In the genomic region with DNA sequence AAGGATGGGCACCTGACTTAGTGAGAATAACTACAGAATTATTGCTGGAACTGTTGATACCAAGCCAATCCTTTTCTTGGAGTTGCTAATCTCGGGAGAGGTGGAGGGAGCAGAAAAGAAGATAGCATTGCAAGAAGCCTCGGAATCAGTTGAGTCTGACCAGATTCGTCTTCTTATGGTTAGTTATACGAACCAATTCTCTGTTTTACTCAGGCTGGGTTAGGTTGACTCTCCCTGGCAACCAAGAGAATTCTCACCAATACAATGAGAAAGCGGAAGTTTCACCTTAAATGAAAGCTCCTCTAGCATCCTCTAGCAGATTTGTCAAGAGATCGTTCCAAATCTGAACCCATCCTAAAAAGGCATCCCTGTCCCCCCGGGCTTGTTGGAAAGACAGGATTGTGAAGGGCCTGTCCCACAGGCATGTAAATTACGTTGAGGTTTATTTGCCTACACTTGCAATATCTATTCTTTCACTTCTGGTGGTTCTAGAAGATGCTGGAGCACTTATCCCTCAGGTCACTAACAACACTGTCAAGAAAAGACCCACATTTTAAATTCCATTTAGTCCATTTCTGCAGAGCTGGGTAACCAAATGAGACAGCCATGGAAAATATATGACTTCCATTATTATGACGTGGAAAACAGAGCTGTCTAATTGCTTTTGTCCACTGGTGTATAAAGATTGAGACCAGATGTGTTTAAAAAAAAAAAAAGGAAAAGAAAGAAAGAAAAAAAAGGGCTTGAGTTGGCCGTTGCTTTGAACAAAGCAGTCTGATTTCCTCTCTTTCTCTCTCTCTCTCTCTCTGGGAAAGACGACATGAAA, we compare ENCODE assay signal across 8 cellular contexts. TPM values are rescaled to one million over a fixed set of nuclear protein-coding genes. Genes with fewer than 3 reads are reported as not detected.
DNase-seq lines count a peak whose midpoint lies in the region; ATAC-seq and TF ChIP-seq lines count a peak whose summit lies in the region.

No MANE protein-coding gene starts in this region.

- no peaks in the 10 kb centered on the region for H3K9me3 ChIP-seq in CD4-positive, alpha-beta memory T cell (ENCODE audit: control insufficient read depth in 1 of 2, low read length in 2 of 2)

- no peak for TF ChIP-seq CTCF in foreskin fibroblast (IDR thresholded peaks at IDR 0.05; ENCODE audit: low read depth, low read length)

- H3K4me1 ChIP-seq in CD4-positive, alpha-beta memory T cell (ENCODE audit: insufficient read depth, low read length) = peaks cover 18% of the 10 kb centered on the region

- H3K4me3 ChIP-seq in CD4-positive, alpha-beta memory T cell (ENCODE audit: low read length in 2 of 2) = no peak overlapping the region
- H3K4me3 ChIP-seq in foreskin fibroblast (ENCODE audit: low read depth in 1 of 2, low read length in 2 of 2) = peak overlapping the region; percentile 37 to 54

- H3K36me3 Mint-ChIP-seq in CD4-positive, alpha-beta memory T cell = no peaks in the 10 kb centered on the region

- H3K27ac Mint-ChIP-seq in CD4-positive, alpha-beta memory T cell = peak overlapping the region in 4 of 7 donors; percentile 8 to 52 (median 36)

- no peaks in the 10 kb centered on the region for H3K27me3 ChIP-seq in CD4-positive, alpha-beta memory T cell (ENCODE audit: insufficient read depth, low read length)

- DNase-seq in CD4-positive, alpha-beta memory T cell = no peak
- DNase-seq in foreskin fibroblast (peak; percentile 21 to 59), putamen (ENCODE audit: low spot score) (no peak), DMS53 (lab: John Stamatoyannopoulos, UW) (no peak), substantia nigra (lab: John Stamatoyannopoulos, UW) (no peak), HT-29 (ENCODE audit: low spot score) (no peak)

- POLR2A ChIA-PET in CD4-positive, alpha-beta memory T cell (lab: Charles Lee; ENCODE audit: partially characterized antibody) = no interaction called here

- peak overlapping the region in 7 of 8 donors; percentile 59 to 81 (median 77) for H3K4me3 Mint-ChIP-seq in CD4-positive, alpha-beta memory T cell

- intact Hi-C loops in CD4-positive, alpha-beta memory T cell (cut with micrococcal nuclease) = no loop called here

- no peaks in the 10 kb centered on the region for H3K36me3 ChIP-seq in CD4-positive, alpha-beta memory T cell (ENCODE audit: insufficient read depth, low read length)

- no peak overlapping the region for H3K27ac ChIP-seq in CD4-positive, alpha-beta memory T cell (ENCODE audit: low read depth, low read length)
- H3K27ac ChIP-seq in substantia nigra (ENCODE audit: low read depth, low read length, poor library complexity, severe bottlenecking) = no peak overlapping the region

- peaks cover 0 to 2% of the 10 kb centered on the region in 2 donors for H3K27me3 Mint-ChIP-seq in CD4-positive, alpha-beta memory T cell

- ATAC-seq in GM19463 (IDR thresholded peaks at IDR 0.05; ENCODE audit: unreplicated experiment) = peak; percentile 75
- ATAC-seq in HG03442 (IDR thresholded peaks at IDR 0.05; ENCODE audit: unreplicated experiment) = peak; percentile 85

- peaks cover 13 to 27% (median 19%) of the 10 kb centered on the region in 4 donors for H3K4me1 Mint-ChIP-seq in CD4-positive, alpha-beta memory T cell

- peaks cover 0 to 3% (median 0%) of the 10 kb centered on the region in 8 donors for H3K9me3 Mint-ChIP-seq in CD4-positive, alpha-beta memory T cell

- CTCF ChIA-PET in CD4-positive, alpha-beta memory T cell (lab: Charles Lee; ENCODE audit: partially characterized antibody) = interaction anchor here (0.6 kb wide), 1 partner anchor 57 kb away, joined by 3 read pairs; no protein-coding TSS in a partner anchor

RNA-seq across cellular contexts. Expression of a gene that starts 43.3 kb away (rescaled TPM):
- 10 to 100 TPM; 59.5 to 61.4 TPM for total RNA-seq in CD4-positive, alpha-beta memory T cell
- 10 to 100 TPM; 10.9 to 12.0 TPM for polyA plus RNA-seq in CD4-positive, alpha-beta memory T cell
- 43.1 and 51.3 TPM in 2 replicates for total RNA-seq in HT-29 (2014; rRNA removed; shearing (Covaris generic))

Comparison
In these comparisons a context has a peak if more than half of its experiments do, and no peak if none do; other contexts are left out.
1. DNase-seq: peak in foreskin fibroblast (2 of 2); none in CD4-positive, alpha-beta memory T cell (0 of 5), putamen (single experiment), DMS53 (single experiment), substantia nigra (0 of 49) and HT-29 (single experiment).
2. H3K4me3 ChIP-seq: peak in foreskin fibroblast (2 of 2); none in CD4-positive, alpha-beta memory T cell (0 of 2).